ENCODE assay signal across 1 cellular context in genomic region chr11:69899957-69900821, GRCh38.
A peak's percentile ranks its signal among the peaks of the same experiment; 100 is the strongest.
TF ChIP-seq lines count a peak whose summit lies in the region.

No MANE protein-coding gene starts in this region.

TF ChIP-seq in K562, 482 proteins besides CTCF, POLR2A, EP300 and RAD21 (continued from another document):
- TF ChIP-seq PRDM10 (IDR thresholded peaks at IDR 0.05; ENCODE audit: partially characterized antibody) (no peak), BCOR (IDR thresholded peaks at IDR 0.05) (no peak), NFE2 (IDR thresholded peaks at IDR 0.05; ENCODE audit: low read depth) (peak; percentile 65), SMAD2 (IDR thresholded peaks at IDR 0.05; ENCODE audit: low read depth, low read length) (no peak), NFIC (IDR thresholded peaks at IDR 0.05) (0 out of 2 replicates have a peak, but pooled peaks have one; percentile 9), BRD9 (IDR thresholded peaks at IDR 0.05; ENCODE audit: low read depth, partially characterized antibody) (no peak), ATF3 (IDR thresholded peaks at IDR 0.05) (0 out of 2 replicates have a peak, but pooled peaks have one; percentile 21), ATF3 (CRISPR knock-in tag; conservative IDR thresholded peaks at IDR 0.05) (no peak), MAFG (tag; conservative IDR thresholded peaks at IDR 0.05) (peak; percentile 63), JUN (IDR thresholded peaks at IDR 0.05; ENCODE audit: borderline replicate concordance, low read depth, low read length) (no peak), JUN (CRISPR knock-in tag; IDR thresholded peaks at IDR 0.05; ENCODE audit: borderline replicate concordance) (no peak), RBM14 (IDR thresholded peaks at IDR 0.05; ENCODE audit: borderline replicate concordance, insufficient read depth, low read depth, low read length) (no peak), DPF2 (IDR thresholded peaks at IDR 0.05) (peak; percentile 31; the same call in 1 of the 2 replicates), TFAP4 (CRISPR knock-in tag; IDR thresholded peaks at IDR 0.05; ENCODE audit: borderline replicate concordance) (peak; percentile 36; the same call in 1 of the 2 replicates), POU5F1 (IDR thresholded peaks at IDR 0.05; ENCODE audit: borderline replicate concordance, low read depth, low read length, partially characterized antibody) (no peak), SAFB2 (IDR thresholded peaks at IDR 0.05; ENCODE audit: borderline replicate concordance, low read depth, low read length, severe bottlenecking) (no peak), ZNF512 (tag; IDR thresholded peaks at IDR 0.05) (peak; percentile 99), TSHZ1 (CRISPR knock-in tag; IDR thresholded peaks at IDR 0.05) (no peak), MNT (conservative IDR thresholded peaks at IDR 0.05) (no peak), MTA1 (IDR thresholded peaks at IDR 0.05; ENCODE audit: borderline replicate concordance) (0 out of 2 replicates have a peak, but pooled peaks have one; percentile 53), YY1 (IDR thresholded peaks at IDR 0.05; ENCODE audit: borderline replicate concordance in 1 of 3, control insufficient read depth in 1 of 3, extremely low read depth in 1 of 3, insufficient read depth in 3 of 3, insufficient read length in 1 of 3, insufficient replicate concordance in 2 of 3, low read depth in 1 of 3, low read length in 2 of 3) (no peak), HCFC1 (IDR thresholded peaks at IDR 0.05; ENCODE audit: low read depth, low read length) (no peak), MBD1 (CRISPR knock-in tag; IDR thresholded peaks at IDR 0.05) (no peak), NFYB (IDR thresholded peaks at IDR 0.05; ENCODE audit: extremely low read depth, insufficient read length) (no peak), MAFK (IDR thresholded peaks at IDR 0.05; ENCODE audit: low read length) (peak; percentile 25; the same call in 1 of the 2 replicates), ZNF12 (CRISPR knock-in tag; IDR thresholded peaks at IDR 0.05) (no peak), NR2C2 (CRISPR knock-in tag; IDR thresholded peaks at IDR 0.05) (no peak), NR2C2 (tag; IDR thresholded peaks at IDR 0.05) (peak; percentile 48; the same call in 1 of the 2 replicates), TOE1 (IDR thresholded peaks at IDR 0.05; ENCODE audit: borderline replicate concordance) (no peak), TOE1 (CRISPR knock-in tag; IDR thresholded peaks at IDR 0.05; ENCODE audit: borderline replicate concordance, low read depth) (no peak), RBBP5 (IDR thresholded peaks at IDR 0.05; ENCODE audit: borderline replicate concordance, insufficient read depth, low read length, poor library complexity, severe bottlenecking) (no peak), STAT5B (CRISPR knock-in tag; IDR thresholded peaks at IDR 0.05) (no peak), NFE2L1 (tag; IDR thresholded peaks at IDR 0.05; ENCODE audit: borderline replicate concordance, low read depth) (0 out of 2 replicates have a peak, but pooled peaks have one; percentile 7), MTA2 (IDR thresholded peaks at IDR 0.05; ENCODE audit: low read depth) (0 out of 2 replicates have a peak, but pooled peaks have one; percentile 28), LEF1 (IDR thresholded peaks at IDR 0.05) (no peak), RBM39 (optimal IDR thresholded peaks at IDR 0.05; ENCODE audit: low read depth, low read length) (no peak), PRPF4 (IDR thresholded peaks at IDR 0.05; ENCODE audit: insufficient read depth, low read depth, low read length, poor library complexity, severe bottlenecking) (no peak), NR2C1 (IDR thresholded peaks at IDR 0.05) (no peak), NR2C1 (tag; IDR thresholded peaks at IDR 0.05) (0 out of 2 replicates have a peak, but pooled peaks have one; percentile 13), SRSF3 (IDR thresholded peaks at IDR 0.05; ENCODE audit: insufficient read depth, low read length) (no peak), STAG1 (CRISPR knock-in tag; IDR thresholded peaks at IDR 0.05; ENCODE audit: borderline replicate concordance) (no peak), SP2 (IDR thresholded peaks at IDR 0.05; ENCODE audit: extremely low read depth, low read depth, low read length, poor library complexity, severe bottlenecking) (no peak), ZNF280B (CRISPR knock-in tag; IDR thresholded peaks at IDR 0.05) (no peak), SAFB (IDR thresholded peaks at IDR 0.05; ENCODE audit: borderline replicate concordance, low read depth, low read length) (no peak), FOXP1 (CRISPR knock-in tag; IDR thresholded peaks at IDR 0.05) (no peak)
